ENCODE assay signal across 25 cellular contexts in the genomic region with DNA sequence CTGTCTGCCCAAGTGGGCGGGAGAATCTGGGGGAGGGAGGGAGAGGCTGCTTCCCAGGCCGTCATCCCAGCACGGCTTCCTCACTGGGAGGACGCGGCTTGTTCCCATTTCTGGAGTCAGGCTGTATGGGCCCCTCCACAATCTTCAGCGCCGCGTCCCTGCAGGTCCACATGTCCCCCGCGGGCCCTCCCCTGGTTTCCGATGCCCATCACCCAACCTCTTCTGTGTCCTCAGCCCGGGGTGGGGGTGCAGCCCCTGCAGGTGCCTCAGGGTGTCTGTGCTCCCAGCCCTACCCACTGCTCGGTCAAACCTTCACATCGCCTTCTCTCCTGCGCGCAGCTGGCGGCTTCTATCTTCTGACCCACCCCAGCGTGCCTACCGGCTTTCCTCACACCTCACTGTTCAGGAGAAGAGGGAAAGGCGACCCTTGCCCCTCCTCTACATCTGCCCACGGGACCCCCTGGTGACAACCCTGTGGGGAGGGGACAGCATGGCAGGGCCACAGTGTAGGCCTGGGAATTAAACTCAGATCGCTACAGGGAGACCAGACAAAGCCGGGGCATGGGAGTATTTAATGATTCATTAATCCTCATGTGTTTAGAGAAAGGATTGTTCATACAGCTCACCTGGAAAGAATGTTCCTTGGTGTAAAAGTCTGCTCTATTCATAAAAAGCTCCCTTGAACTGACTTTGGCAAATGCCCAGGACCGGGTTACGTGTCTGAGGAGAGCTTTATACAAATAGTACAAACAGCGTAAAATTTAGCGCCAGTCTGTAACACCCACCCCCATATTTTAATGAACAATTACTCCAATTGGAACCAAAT.
A peak's percentile ranks its signal among the peaks of the same experiment; 100 is the strongest.
DNase-seq lines count a peak whose midpoint lies in the region; ATAC-seq, FAIRE-seq and TF ChIP-seq lines count a peak whose summit lies in the region.
"Had no signal": no experiment of that assay in that cellular context is flagged by ENCODE, and none has a peak within 500 bp of the region (broad histone marks: within the 10 kb centered on the region; RNA-seq: fewer than 3 reads in every experiment).

No MANE protein-coding gene starts in this region.

- H3K9me3 ChIP-seq in kidney (ENCODE audit: control insufficient read depth in 1 of 2, low read length in 2 of 2): no peaks in the 10 kb centered on the region
- no peaks in the 10 kb centered on the region for H3K9me3 ChIP-seq in gastrocnemius medialis

- no peak overlapping the region for H3K4me3 Mint-ChIP-seq in stimulated activated effector memory CD8-positive, alpha-beta T cell treated with anti-CD3 and anti-CD28 coated beads, Interleukin-12 subunit alpha, Interleukin-12 subunit beta, amount 100 ng/mL, for 72 hours
- no peak overlapping the region for H3K4me3 Mint-ChIP-seq in stimulated activated naive CD8-positive, alpha-beta T cell treated with anti-CD3 and anti-CD28 coated beads, Interleukin-15, amount 100 ng/mL, for 72 hours
- H3K4me3 Mint-ChIP-seq: dendritic cell treated with granulocyte-macrophage colony-stimulating factor and Interleukin-4, amounts not matched to agents 40 ng/mL and 50 ng/mL, for 4 days; naive thymus-derived CD4-positive, alpha-beta T cell; T-cell; type B pancreatic cell had no signal

- peaks cover 11% of the 10 kb centered on the region for H3K9me3 Mint-ChIP-seq in stimulated activated effector memory CD8-positive, alpha-beta T cell treated with anti-CD3 and anti-CD28 coated beads, Interleukin-12 subunit alpha, Interleukin-12 subunit beta, amount 100 ng/mL, for 72 hours
- H3K9me3 Mint-ChIP-seq in stimulated activated naive CD8-positive, alpha-beta T cell treated with anti-CD3 and anti-CD28 coated beads, Interleukin-15, amount 100 ng/mL, for 72 hours: no peaks in the 10 kb centered on the region
- H3K9me3 Mint-ChIP-seq: type B pancreatic cell had no signal

- H3K36me3 Mint-ChIP-seq in stimulated activated effector memory CD8-positive, alpha-beta T cell treated with anti-CD3 and anti-CD28 coated beads, Interleukin-12 subunit alpha, Interleukin-12 subunit beta, amount 100 ng/mL, for 72 hours: no peaks in the 10 kb centered on the region
- H3K36me3 Mint-ChIP-seq: naive thymus-derived CD4-positive, alpha-beta T cell; T-cell; type B pancreatic cell had no signal

- TF ChIP-seq CTCF in kidney (IDR thresholded peaks at IDR 0.05; ENCODE audit: borderline replicate concordance, extremely low read depth, insufficient read depth): no peak
- no peak for TF ChIP-seq CTCF in gastrocnemius medialis (IDR thresholded peaks at IDR 0.05 in 4 of 5, conservative IDR thresholded peaks at IDR 0.05 in 1 of 5)

- no peak for FAIRE-seq in kidney (lab: Jason Lieb, UNC)
- FAIRE-seq: islet of Langerhans had no signal

- no peaks in the 10 kb centered on the region for H3K27me3 ChIP-seq in gastrocnemius medialis

- intact Hi-C loops in kidney (cut with DNase I): no loop called here
- intact Hi-C loops in gastrocnemius medialis (cut with DNase I; ENCODE audit: low total_unique reads): no loop called here

- H3K9ac ChIP-seq in kidney (ENCODE audit: low read length in 2 of 2): no peak overlapping the region

- DNase-seq in M059J (ENCODE audit: low read depth) (peak; percentile 62), astrocyte of the hippocampus (ENCODE audit: low read depth, low spot score) (peak; percentile 93), kidney (peak; percentile 78), T-helper 9 cell (no peak), gastrocnemius medialis (no peak)
- DNase-seq in stimulated activated effector memory CD8-positive, alpha-beta T cell treated with anti-CD3 and anti-CD28 coated beads, Interleukin-12 subunit alpha, Interleukin-12 subunit beta, amount 100 ng/mL, for 72 hours (ENCODE audit: low spot score in 2 of 2): no peak
- no peak for DNase-seq in stimulated activated naive CD8-positive, alpha-beta T cell treated with anti-CD3 and anti-CD28 coated beads, Interleukin-15, amount 100 ng/mL, for 72 hours
- DNase-seq: activated CD4-positive, alpha-beta T cell treated with anti-CD3 and anti-CD28 coated beads, Interleukin-2, amount 50 U/mL, for 1 hour; activated CD8-positive, alpha-beta memory T cell treated with anti-CD3 and anti-CD28 coated beads, Interleukin-2, amount 50 U/mL, for 4 hours; AML-193; COR-L47; GOT3; hypothalamus; KG1; mesendoderm; naive thymus-derived CD4-positive, alpha-beta T cell; NCI-H1092; NCI-H526; SHP77; stimulated activated CD4-positive, alpha-beta T cell treated with anti-CD3 and anti-CD28 coated beads, Interleukin-1b, Interleukin-23, amount 100 ng/mL, for 48 hours; stomach; T-cell had no signal

- H3K27ac ChIP-seq in kidney (ENCODE audit: low read depth in 2 of 2, low read length in 2 of 2) (no peak overlapping the region), gastrocnemius medialis (no peak overlapping the region)
- H3K27ac ChIP-seq: stomach had no signal

- no peaks in the 10 kb centered on the region for H3K27me3 Mint-ChIP-seq in stimulated activated naive CD8-positive, alpha-beta T cell treated with anti-CD3 and anti-CD28 coated beads, Interleukin-15, amount 100 ng/mL, for 72 hours
- H3K27me3 Mint-ChIP-seq: dendritic cell treated with granulocyte-macrophage colony-stimulating factor and Interleukin-4, amounts not matched to agents 40 ng/mL and 50 ng/mL, for 4 days; naive thymus-derived CD4-positive, alpha-beta T cell; T-cell had no signal

- H3K4me1 ChIP-seq in kidney (ENCODE audit: control insufficient read depth in 1 of 2, insufficient read depth in 1 of 2, low read depth in 1 of 2, low read length in 2 of 2) (no peaks in the 10 kb centered on the region), gastrocnemius medialis (no peaks in the 10 kb centered on the region)
- H3K4me1 ChIP-seq: stomach had no signal

- no peak overlapping the region for H3K4me3 ChIP-seq in kidney (ENCODE audit: low read length in 2 of 2)
- H3K4me3 ChIP-seq in gastrocnemius medialis: no peak overlapping the region
- H3K4me3 ChIP-seq: stomach had no signal

- H3K36me3 ChIP-seq in kidney (ENCODE audit: control insufficient read depth in 1 of 2, insufficient read depth in 2 of 2, low read length in 2 of 2): no peaks in the 10 kb centered on the region
- no peaks in the 10 kb centered on the region for H3K36me3 ChIP-seq in gastrocnemius medialis
- H3K36me3 ChIP-seq: stomach had no signal

- H3K4me1 Mint-ChIP-seq in stimulated activated effector memory CD8-positive, alpha-beta T cell treated with anti-CD3 and anti-CD28 coated beads, Interleukin-12 subunit alpha, Interleukin-12 subunit beta, amount 100 ng/mL, for 72 hours: no peaks in the 10 kb centered on the region
- no peaks in the 10 kb centered on the region for H3K4me1 Mint-ChIP-seq in stimulated activated naive CD8-positive, alpha-beta T cell treated with anti-CD3 and anti-CD28 coated beads, Interleukin-15, amount 100 ng/mL, for 72 hours
- H3K4me1 Mint-ChIP-seq: naive thymus-derived CD4-positive, alpha-beta T cell; T-cell had no signal

- no peak overlapping the region for H3K27ac Mint-ChIP-seq in stimulated activated effector memory CD8-positive, alpha-beta T cell treated with anti-CD3 and anti-CD28 coated beads, Interleukin-12 subunit alpha, Interleukin-12 subunit beta, amount 100 ng/mL, for 72 hours
- peak overlapping the region in 1 of 2 donors; percentile 62 for H3K27ac Mint-ChIP-seq in stimulated activated naive CD8-positive, alpha-beta T cell treated with anti-CD3 and anti-CD28 coated beads, Interleukin-15, amount 100 ng/mL, for 72 hours
- H3K27ac Mint-ChIP-seq: dendritic cell treated with granulocyte-macrophage colony-stimulating factor and Interleukin-4, amounts not matched to agents 40 ng/mL and 50 ng/mL, for 4 days; naive thymus-derived CD4-positive, alpha-beta T cell; T-cell; type B pancreatic cell had no signal

- no peak for TF ChIP-seq POLR2A in gastrocnemius medialis (IDR thresholded peaks at IDR 0.05)

- peak; percentile 24 for ATAC-seq in stimulated activated effector memory CD8-positive, alpha-beta T cell treated with anti-CD3 and anti-CD28 coated beads, Interleukin-12 subunit alpha, Interleukin-12 subunit beta, amount 100 ng/mL, for 72 hours
- no peak for ATAC-seq in gastrocnemius medialis
- no peak for ATAC-seq in stimulated activated naive CD8-positive, alpha-beta T cell treated with anti-CD3 and anti-CD28 coated beads, Interleukin-15, amount 100 ng/mL, for 72 hours
- ATAC-seq: naive thymus-derived CD4-positive, alpha-beta T cell; T-cell had no signal

- in situ Hi-C loops in gastrocnemius medialis (cut with MboI; ENCODE audit: low sequenced_read_pairs in 4 of 4): no loop called here

Comparison
In these comparisons a context has a peak if more than half of its experiments do, and no peak if none do; other contexts are left out.
1. DNase-seq: peak in M059J (single experiment), astrocyte of the hippocampus (single experiment) and kidney (single experiment); none in stimulated activated effector memory CD8-positive, alpha-beta T cell treated with anti-CD3 and anti-CD28 coated beads, Interleukin-12 subunit alpha, Interleukin-12 subunit beta, amount 100 ng/mL, for 72 hours (0 of 2), T-helper 9 cell (single experiment), gastrocnemius medialis (0 of 2) and stimulated activated naive CD8-positive, alpha-beta T cell treated with anti-CD3 and anti-CD28 coated beads, Interleukin-15, amount 100 ng/mL, for 72 hours (0 of 2).